ENCODE assay signal across 9 cellular contexts in the genomic region with DNA sequence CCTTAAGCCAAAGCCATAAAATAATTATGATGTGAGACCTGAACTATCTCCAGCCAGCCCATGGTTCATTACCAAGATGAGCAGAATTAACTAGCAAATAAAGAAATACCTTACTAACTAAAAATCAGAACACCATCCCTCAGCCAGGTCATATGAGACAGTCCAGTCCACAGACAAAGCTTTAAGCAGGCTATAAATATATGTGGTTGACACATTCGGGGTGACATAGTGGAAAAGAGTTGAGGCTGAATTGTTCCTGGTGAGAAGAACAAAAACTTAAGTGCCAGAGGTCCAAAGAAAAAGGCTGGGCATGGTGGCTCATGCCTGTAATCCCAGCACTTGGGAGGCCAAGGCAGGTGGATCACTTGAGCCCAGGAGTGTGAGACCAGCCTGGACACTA. TPM values are rescaled to one million over a fixed set of nuclear protein-coding genes. Genes with fewer than 3 reads are reported as not detected.
"Had no signal": no experiment of that assay in that cellular context is flagged by ENCODE, and none has a peak within 500 bp of the region (broad histone marks: within the 10 kb centered on the region; RNA-seq: fewer than 3 reads in every experiment).

No MANE protein-coding gene starts in this region.

- H3K27ac ChIP-seq: GM23248 had no signal

- H3K9me3 ChIP-seq: HAP-1 had no signal

- FAIRE-seq: HTR-8/SVneo had no signal

- H3K4me3 ChIP-seq: GM23248, HAP-1 had no signal

- H3K36me3 ChIP-seq: HAP-1 had no signal

- H3K9ac ChIP-seq: GM23248 had no signal

- ATAC-seq: HCT116 had no signal

- H2AFZ ChIP-seq: GM23248 had no signal

- DNase-seq: GM23248, GOT3, H7, HFFc6, KBM-7 had no signal

RNA-seq across cellular contexts. Expression of a gene that starts 30.9 kb away (rescaled TPM):
- polyA plus RNA-seq: IgD-negative memory B cell had no signal
